In genomic region chr13:98214707-98215106, GRCh38 we compare ENCODE assay signal across 16 cellular contexts. TPM values are rescaled to one million over a fixed set of nuclear protein-coding genes. Genes with fewer than 3 reads are reported as not detected.
DNase-seq lines count a peak whose midpoint lies in the region; ATAC-seq, FAIRE-seq and TF ChIP-seq lines count a peak whose summit lies in the region.
"Had no signal": no experiment of that assay in that cellular context is flagged by ENCODE, and none has a peak within 500 bp of the region (broad histone marks: within the 10 kb centered on the region; RNA-seq: fewer than 3 reads in every experiment).

No MANE protein-coding gene starts in this region.

- DNase-seq in GM23248 (no peak), RWPE1 (ENCODE audit: low spot score) (peak; percentile 67), iris pigment epithelial cell (ENCODE audit: low read depth) (peak; percentile 26), small intestine (peak; percentile 37), tibial nerve (ENCODE audit: low spot score in 2 of 2) (no peak), H54 (ENCODE audit: insufficient read length, low spot score) (no peak), NCI-H2081 (lab: John Stamatoyannopoulos, UW) (no peak)
- DNase-seq: activated B cell treated with CpG ODN at 0.5 μM for 24 hours, foreskin melanocyte, NCI-H774, SIG-M5 had no signal

- peaks cover 24% of the 10 kb centered on the region for H3F3A ChIP-seq in GM23248 (ENCODE audit: insufficient read depth)

- no peak for TF ChIP-seq EP300 in tibial nerve (IDR thresholded peaks at IDR 0.05)

- H3K4me1 ChIP-seq in GM23248 (ENCODE audit: insufficient read depth): peaks cover 41% of the 10 kb centered on the region
- peaks cover 0 to 2% of the 10 kb centered on the region in 2 donors for H3K4me1 ChIP-seq in small intestine (ENCODE audit: control insufficient read depth in 2 of 2, insufficient read depth in 1 of 2, low read depth in 1 of 2, low read length in 1 of 2)
- peaks cover 0 to 9% (median 0%) of the 10 kb centered on the region in 4 donors for H3K4me1 ChIP-seq in tibial nerve

- ATAC-seq in HG03432 (IDR thresholded peaks at IDR 0.05; ENCODE audit: unreplicated experiment): no peak

- H4K20me1 ChIP-seq in GM23248 (ENCODE audit: insufficient read depth): no peaks in the 10 kb centered on the region

- no peaks in the 10 kb centered on the region for H3K9me3 ChIP-seq in GM23248 (ENCODE audit: low read depth)
- H3K9me3 ChIP-seq in small intestine (ENCODE audit: control insufficient read depth, low read depth): no peaks in the 10 kb centered on the region
- no peaks in the 10 kb centered on the region for H3K9me3 ChIP-seq in tibial nerve
- H3K9me3 ChIP-seq: neutrophil had no signal

- peak overlapping the region; percentile 45 for H3K4me2 ChIP-seq in GM23248 (ENCODE audit: unreplicated experiment)

- H3K9ac ChIP-seq in GM23248: no peak overlapping the region
- H3K9ac ChIP-seq: BLaER1 treated with 17β-estradiol and CSF1 and Interleukin-3, amounts not matched to agents 10 nM and 100 nM had no signal

- H3K27ac ChIP-seq in GM23248 (peak overlapping the region; percentile 90), RWPE1 (no peak overlapping the region), small intestine (ENCODE audit: low read depth in 1 of 2, low read length in 1 of 2) (no peak overlapping the region), tibial nerve (no peak overlapping the region)
- H3K27ac ChIP-seq: neutrophil had no signal

- H2AFZ ChIP-seq in GM23248: no peak overlapping the region

- CTCF ChIA-PET in RWPE1 (lab: Yijun Ruan, JAX): no interaction called here

- TF ChIP-seq POLR2A in tibial nerve (IDR thresholded peaks at IDR 0.05): no peak
- TF ChIP-seq POLR2A in H54 (IDR thresholded peaks at IDR 0.05; ENCODE audit: low read depth, low read length): no peak

- POLR2A ChIA-PET in RWPE1 (lab: Yijun Ruan, JAX; ENCODE audit: low non-redundant PET): no interaction called here

- 62 to 69% methylated on average over 6 of the region's 6 CpGs for WGBS in GM23248 (ENCODE audit: low coverage in 1 of 2, low lambda C conversion rate in 2 of 2, missing lambda C conversion rate in 2 of 2), 2 experiments
- 21 to 58% (median 25%) methylated on average over 6 of the region's 6 CpGs for WGBS in small intestine, 3 donors
- 85 to 89% methylated on average over 6 of the region's 6 CpGs for WGBS in tibial nerve, 2 donors

- peaks cover 76% of the 10 kb centered on the region for H3K79me2 ChIP-seq in GM23248 (ENCODE audit: insufficient read depth)

- no peaks in the 10 kb centered on the region for H3K9me2 ChIP-seq in GM23248 (ENCODE audit: insufficient read depth)

- H3K4me3 ChIP-seq in GM23248 (no peak overlapping the region), small intestine (ENCODE audit: low read depth in 1 of 2, low read length in 2 of 2) (no peak overlapping the region), tibial nerve (no peak overlapping the region)
- H3K4me3 ChIP-seq: BLaER1 treated with 17β-estradiol and CSF1 and Interleukin-3, amounts not matched to agents 10 nM and 100 nM had no signal

- H3K36me3 ChIP-seq in GM23248 (ENCODE audit: low read depth) (0 out of 2 replicates have a peak, but pooled peaks cover 7% of the 10 kb centered on the region), small intestine (ENCODE audit: control insufficient read depth in 2 of 2, insufficient read depth in 2 of 2, low read length in 2 of 2) (no peaks in the 10 kb centered on the region), tibial nerve (peaks cover 0 to 15% (median 0%) of the 10 kb centered on the region in 3 donors)
- H3K36me3 ChIP-seq: neutrophil had no signal

- FAIRE-seq in small intestine (lab: Jason Lieb, UNC) (no peak), H54 (lab: Jason Lieb, UNC) (no peak)

- H3K27me3 ChIP-seq in GM23248 (replicated peaks; ENCODE audit: insufficient read depth) (no peaks in the 10 kb centered on the region), small intestine (ENCODE audit: control insufficient read depth in 2 of 2, insufficient read depth in 2 of 2, low read length in 2 of 2) (no peaks in the 10 kb centered on the region), tibial nerve (no peaks in the 10 kb centered on the region)
- H3K27me3 ChIP-seq: BLaER1 treated with 17β-estradiol and CSF1 and Interleukin-3, amounts not matched to agents 10 nM and 100 nM; neutrophil had no signal

- in situ Hi-C loops in GM23248 (cut with MboI): no loop called here

- TF ChIP-seq CTCF in RWPE1 (conservative IDR thresholded peaks at IDR 0.05; ENCODE audit: low read depth) (no peak), tibial nerve (IDR thresholded peaks at IDR 0.05) (no peak)

RNA-seq across cellular contexts. Expression of gene RNF113B, which starts 37.6 kb away (rescaled TPM):
- total RNA-seq in GM23248 (2014; rRNA removed; shearing (Covaris generic)): not detected in 2 replicates
- polyA plus RNA-seq in GM23248 (2016; fragmentation: Nextera tagmentation; extraction: Ambion mirVana) (not detected in 2 replicates), small intestine (not detected)
- total RNA-seq in tibial nerve: not detected
- total RNA-seq: activated B cell treated with CpG ODN at 0.5 μM for 24 hours, dorsolateral prefrontal cortex had no signal
- polyA plus RNA-seq: adipose tissue had no signal

Comparison
In these comparisons a context has a peak if more than half of its experiments do, and no peak if none do; other contexts are left out.
1. DNase-seq: peak in RWPE1 (single experiment), iris pigment epithelial cell (single experiment) and small intestine (single experiment); none in GM23248 (single experiment), tibial nerve (0 of 2), H54 (single experiment) and NCI-H2081 (0 of 2).